1 cellular context compared by ENCODE assay signal in the genomic region with DNA sequence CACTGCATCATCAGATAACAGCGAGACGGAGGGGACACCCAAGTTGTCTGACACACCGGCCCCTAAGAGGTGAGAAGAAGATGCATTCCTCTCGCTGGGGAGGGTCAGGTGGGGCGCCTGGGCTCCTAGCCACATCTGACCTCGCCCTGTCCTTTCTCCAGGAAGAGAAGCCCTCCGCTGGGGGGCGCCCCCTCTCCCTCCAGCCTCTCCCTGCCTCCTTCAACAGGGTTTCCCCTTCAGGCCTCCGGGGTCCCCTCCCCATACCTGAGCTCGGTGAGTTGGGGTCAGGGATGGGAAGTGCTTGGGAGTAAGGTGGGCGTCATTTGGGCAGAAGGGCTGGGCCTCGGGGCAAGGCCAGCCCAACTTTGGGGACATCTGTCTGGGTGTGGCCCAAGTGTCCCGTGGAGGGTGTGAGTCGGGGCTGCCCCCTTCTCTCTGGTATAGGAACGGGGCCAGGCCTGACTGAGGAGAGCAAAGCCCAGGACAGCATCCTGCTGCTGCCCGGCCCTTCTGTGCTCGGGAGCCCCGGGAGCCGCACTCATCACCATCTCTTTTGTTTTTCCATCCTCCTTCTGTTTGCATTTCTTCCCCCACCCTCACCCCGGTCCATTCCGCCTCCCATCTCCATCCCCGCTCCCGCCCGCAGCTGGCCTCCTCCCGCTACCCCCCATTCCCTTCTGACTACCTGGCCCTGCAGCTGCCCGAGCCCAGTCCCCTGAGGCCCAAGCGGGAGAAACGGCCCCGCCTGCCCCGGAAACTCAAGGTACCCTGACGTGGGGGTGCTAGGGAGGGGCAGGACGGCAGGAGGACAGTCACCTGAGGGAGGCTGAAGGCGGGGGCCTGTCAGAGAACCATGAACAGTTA.
TF ChIP-seq lines count a peak whose summit lies in the region.

No MANE protein-coding gene starts in this region.

TF ChIP-seq in SK-N-SH, 30 proteins besides CTCF, POLR2A, EP300 and RAD21:
- TF ChIP-seq TAF1 (IDR thresholded peaks at IDR 0.05; ENCODE audit: borderline replicate concordance, low read depth, low read length), result no peak
- TF ChIP-seq CHD2 (IDR thresholded peaks at IDR 0.05; ENCODE audit: low read length, partially characterized antibody), result no peak
- TF ChIP-seq RCOR1 (IDR thresholded peaks at IDR 0.05; ENCODE audit: low read length), result no peak
- no peak for TF ChIP-seq MEF2A (IDR thresholded peaks at IDR 0.05; ENCODE audit: borderline replicate concordance, low read depth)
- no peak for TF ChIP-seq TCF12 (IDR thresholded peaks at IDR 0.05)
